Comparison of ENCODE assay signal across 8 cellular contexts in genomic region chr12:92408072-92408900, GRCh38.
DNase-seq lines count a peak whose midpoint lies in the region; ATAC-seq and TF ChIP-seq lines count a peak whose summit lies in the region.

No MANE protein-coding gene starts in this region.

- no peak overlapping the region for H3K27ac ChIP-seq in osteoblast (ENCODE audit: low read depth, low read length)

- no peak overlapping the region for H3K4me2 ChIP-seq in osteoblast (ENCODE audit: insufficient read depth, low read length)

- no peaks in the 10 kb centered on the region for H3K4me1 ChIP-seq in osteoblast (ENCODE audit: insufficient read depth, low read length)

- H3K27me3 ChIP-seq in osteoblast (ENCODE audit: insufficient read depth, low read length): no peaks in the 10 kb centered on the region

- TF ChIP-seq CTCF in LNCaP clone FGC (IDR thresholded peaks at IDR 0.05; ENCODE audit: control insufficient read depth, extremely low read depth, insufficient read depth) (peak; percentile 74), osteoblast (IDR thresholded peaks at IDR 0.05; ENCODE audit: extremely low read depth, low read depth, low read length) (peak; percentile 54)

- intact Hi-C loops in Right ventricle myocardium superior (cut with DNase I): no loop called here
- intact Hi-C loops in cardiac septum (cut with DNase I): no loop called here

- H4K20me1 ChIP-seq in osteoblast (ENCODE audit: insufficient read depth, low read length): no peaks in the 10 kb centered on the region

- no peaks in the 10 kb centered on the region for H3K36me3 ChIP-seq in osteoblast (ENCODE audit: insufficient read depth, low read length)

- DNase-seq in Right ventricle myocardium superior (peak; percentile 37), cardiac septum (ENCODE audit: low spot score) (no peak), LNCaP clone FGC (ENCODE audit: low read depth) (peak; percentile 56), SW480 (ENCODE audit: low spot score) (peak; percentile 54), osteoblast (ENCODE audit: insufficient read length, low spot score, missing footprints) (peak; percentile 81), AG20443 (ENCODE audit: low spot score) (no peak), NCI-H446 treated with DMSO at 0.1 percent for 48 hours (lab: John Stamatoyannopoulos, UW) (no peak)
- DNase-seq in effector CD4-positive, alpha-beta T cell: peak; percentile 17

- H3K4me3 ChIP-seq in LNCaP clone FGC (ENCODE audit: low read depth, low read length): no peak overlapping the region
- H3K4me3 ChIP-seq in osteoblast (ENCODE audit: insufficient read depth, low read length): no peak overlapping the region

- H3K79me2 ChIP-seq in osteoblast (ENCODE audit: insufficient read depth, low read length): no peaks in the 10 kb centered on the region

- H3K9me3 ChIP-seq in osteoblast (ENCODE audit: low read depth, low read length): no peaks in the 10 kb centered on the region

- no peak overlapping the region for H2AFZ ChIP-seq in osteoblast (ENCODE audit: low read length)

- peak; percentile 84 for ATAC-seq in Right ventricle myocardium superior (ENCODE audit: poor library complexity)

Comparison
In these comparisons a context has a peak if more than half of its experiments do, and no peak if none do; other contexts are left out.
1. DNase-seq: peak in Right ventricle myocardium superior (single experiment), LNCaP clone FGC (single experiment), SW480 (single experiment), effector CD4-positive, alpha-beta T cell (single experiment) and osteoblast (single experiment); none in cardiac septum (single experiment), AG20443 (single experiment) and NCI-H446 treated with DMSO at 0.1 percent for 48 hours (single experiment).